In genomic region chr5:33059081-33059480, GRCh38 we compare ENCODE assay signal across 12 cellular contexts.
DNase-seq lines count a peak whose midpoint lies in the region; ATAC-seq and TF ChIP-seq lines count a peak whose summit lies in the region.
"Had no signal": no experiment of that assay in that cellular context is flagged by ENCODE, and none has a peak within 500 bp of the region (broad histone marks: within the 10 kb centered on the region; RNA-seq: fewer than 3 reads in every experiment).

No MANE protein-coding gene starts in this region.

- H3K4me1 ChIP-seq in RWPE2 (ENCODE audit: insufficient read depth, poor library complexity, severe bottlenecking) (no peaks in the 10 kb centered on the region), foreskin keratinocyte (no peaks in the 10 kb centered on the region), ascending aorta (no peaks in the 10 kb centered on the region)

- intact Hi-C loops in ascending aorta (cut with DNase I): no loop called here

- TF ChIP-seq CTCF in RWPE2 (IDR thresholded peaks at IDR 0.05; ENCODE audit: poor library complexity, severe bottlenecking) (no peak), foreskin keratinocyte (conservative IDR thresholded peaks at IDR 0.05) (no peak), ascending aorta (IDR thresholded peaks at IDR 0.05) (no peak)

- H3K27me3 ChIP-seq in RWPE2 (ENCODE audit: insufficient read depth, poor library complexity, severe bottlenecking) (no peaks in the 10 kb centered on the region), foreskin keratinocyte (no peaks in the 10 kb centered on the region), ascending aorta (no peaks in the 10 kb centered on the region)

- peak; percentile 21 for DNase-seq in EL
- peak; percentile 62 for DNase-seq in M059J (ENCODE audit: low read depth)
- DNase-seq in RWPE2 (ENCODE audit: low spot score): no peak
- DNase-seq in foreskin keratinocyte: peak; percentile 55 to 86
- no peak for DNase-seq in NCI-H510A treated with DMSO at 0.1 percent for 48 hours (lab: John Stamatoyannopoulos, UW)
- DNase-seq in NK-92 treated with Interleukin-12 subunit alpha and Interleukin-12 subunit beta, amount 100 ng/mL, for 24 hours (lab: John Stamatoyannopoulos, UW): no peak
- no peak for DNase-seq in ascending aorta (ENCODE audit: low spot score in 2 of 2)
- DNase-seq: C1 segment of cervical spinal cord; CD4-positive, alpha-beta T cell; DMS153; DMS79 treated with DMSO at 0.1 percent for 48 hours; HCEC 1CT had no signal

- H3K4me3 ChIP-seq in RWPE2 (ENCODE audit: severe bottlenecking): no peak overlapping the region
- H3K4me3 ChIP-seq in ascending aorta: no peak overlapping the region

- peaks cover 2% of the 10 kb centered on the region for H3K9me3 ChIP-seq in RWPE2 (ENCODE audit: severe bottlenecking)
- H3K9me3 ChIP-seq in ascending aorta: peaks cover 0 to 4% of the 10 kb centered on the region in 2 donors

- ATAC-seq in RWPE2 (ENCODE audit: low read depth) (peak; percentile 53; the same call in 1 of the 3 replicates), foreskin keratinocyte (peak; percentile 20)

- no peaks in the 10 kb centered on the region for H3K36me3 ChIP-seq in RWPE2 (ENCODE audit: low read depth)
- no peaks in the 10 kb centered on the region for H3K36me3 ChIP-seq in ascending aorta

- no peak overlapping the region for H3K27ac ChIP-seq in RWPE2 (ENCODE audit: poor library complexity, severe bottlenecking)
- no peak overlapping the region for H3K27ac ChIP-seq in foreskin keratinocyte
- H3K27ac ChIP-seq in ascending aorta: no peak overlapping the region

Comparison
In these comparisons a context has a peak if more than half of its experiments do, and no peak if none do; other contexts are left out.
1. DNase-seq: peak in EL (single experiment), M059J (single experiment) and foreskin keratinocyte (2 of 2); none in RWPE2 (single experiment), NCI-H510A treated with DMSO at 0.1 percent for 48 hours (single experiment), NK-92 treated with Interleukin-12 subunit alpha and Interleukin-12 subunit beta, amount 100 ng/mL, for 24 hours (single experiment) and ascending aorta (0 of 2).